ENCODE assay signal across 13 cellular contexts in the genomic region with DNA sequence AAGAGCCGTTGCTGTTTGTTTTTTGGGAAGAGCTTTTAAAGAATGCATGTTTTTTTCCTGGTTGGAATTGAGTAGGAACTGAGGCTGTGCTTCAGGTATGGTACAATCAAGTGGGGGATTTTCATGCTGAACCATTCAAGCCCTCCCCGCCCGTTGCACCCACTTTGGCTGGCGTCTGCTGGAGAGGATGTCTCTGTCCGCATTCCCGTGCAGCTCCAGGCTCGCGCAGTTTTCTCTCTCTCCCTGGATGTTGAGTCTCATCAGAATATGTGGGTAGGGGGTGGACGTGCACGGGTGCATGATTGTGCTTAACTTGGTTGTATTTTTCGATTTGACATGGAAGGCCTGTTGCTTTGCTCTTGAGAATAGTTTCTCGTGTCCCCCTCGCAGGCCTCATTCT.
"Had no signal": no experiment of that assay in that cellular context is flagged by ENCODE, and none has a peak within 500 bp of the region (broad histone marks: within the 10 kb centered on the region; RNA-seq: fewer than 3 reads in every experiment).

No MANE protein-coding gene starts in this region.

- H3K9me3 Mint-ChIP-seq: activated CD4-positive, alpha-beta T cell treated with anti-CD3 and anti-CD28 coated beads, Interleukin-2, amount 10 ng/mL, durations not matched to agents 7 days and 5 days; T-cell had no signal

- H3K27ac ChIP-seq: adrenal gland, parathyroid adenoma, transverse colon had no signal

- H3K4me3 ChIP-seq: adrenal gland, smooth muscle cell, transverse colon had no signal

- DNase-seq: activated CD4-positive, alpha-beta T cell treated with anti-CD3 and anti-CD28 coated beads, Interleukin-2, amount 10 ng/mL, durations not matched to agents 7 days and 5 days; activated gamma-delta T cell treated with Interleukin-2 at 50 U/mL for 16 hours; activated T-cell treated with anti-CD3 and anti-CD28 coated beads, Interleukin-2, amount 50 U/mL, for 48 hours; adrenal gland; dermis blood vessel endothelial cell; hypothalamus; right cardiac atrium; T-cell; transverse colon had no signal

- H3K9me3 ChIP-seq: adrenal gland, transverse colon had no signal

- H3K27ac Mint-ChIP-seq: activated CD4-positive, alpha-beta T cell treated with anti-CD3 and anti-CD28 coated beads, Interleukin-2, amount 10 ng/mL, durations not matched to agents 7 days and 5 days; T-cell had no signal

- H3K4me3 Mint-ChIP-seq: activated CD4-positive, alpha-beta T cell treated with anti-CD3 and anti-CD28 coated beads, Interleukin-2, amount 10 ng/mL, durations not matched to agents 7 days and 5 days; neural crest cell; T-cell had no signal

- ATAC-seq: esophagus mucosa, right cardiac atrium, T-cell had no signal

- H3K27me3 ChIP-seq: adrenal gland, transverse colon had no signal

- H3K4me1 ChIP-seq: parathyroid adenoma, transverse colon had no signal

- H3K27me3 Mint-ChIP-seq: activated CD4-positive, alpha-beta T cell treated with anti-CD3 and anti-CD28 coated beads, Interleukin-2, amount 10 ng/mL, durations not matched to agents 7 days and 5 days; T-cell had no signal
